15 cellular contexts compared by ENCODE assay signal in genomic region chr12:106321139-106321850, GRCh38.
"Had no signal": no experiment of that assay in that cellular context is flagged by ENCODE, and none has a peak within 500 bp of the region (broad histone marks: within the 10 kb centered on the region; RNA-seq: fewer than 3 reads in every experiment).

No MANE protein-coding gene starts in this region.

- H3K36me3 ChIP-seq: uterus had no signal

- ATAC-seq: activated CD8-positive, alpha-beta T cell treated with anti-CD3 and anti-CD28 coated beads, Interleukin-2, amount 10 ng/mL, durations not matched to agents 7 days and 5 days; body of pancreas; left colon; mucosa of descending colon; natural killer cell treated with Interleukin-12 subunit alpha and Interleukin-12 subunit beta and Interleukin-15 and Interleukin-18, amount 100 ng/mL, for 72 hours had no signal

- DNase-seq: activated CD4-positive, alpha-beta T cell treated with anti-CD3 and anti-CD28 coated beads for 1 hour; activated CD8-positive, alpha-beta memory T cell treated with anti-CD3 and anti-CD28 coated beads, Interleukin-2, amount 50 U/mL, for 48 hours; activated CD8-positive, alpha-beta T cell treated with anti-CD3 and anti-CD28 coated beads, Interleukin-2, amount 10 ng/mL, durations not matched to agents 7 days and 5 days; activated naive CD4-positive, alpha-beta T cell treated with anti-CD3 and anti-CD28 coated beads, Interleukin-2, amount 10 ng/mL, durations not matched to agents 7 days and 5 days; amniotic stem cell; effector memory CD4-positive, alpha-beta T cell; left colon; mucosa of descending colon; small intestine; SW 1271; tibial artery; uterus had no signal

- H3K4me1 Mint-ChIP-seq: activated naive CD4-positive, alpha-beta T cell treated with anti-CD3 and anti-CD28 coated beads, Interleukin-2, amount 10 ng/mL, durations not matched to agents 7 days and 5 days had no signal

- H3K27ac Mint-ChIP-seq: activated CD8-positive, alpha-beta T cell treated with anti-CD3 and anti-CD28 coated beads, Interleukin-2, amount 10 ng/mL, durations not matched to agents 7 days and 5 days; activated naive CD4-positive, alpha-beta T cell treated with anti-CD3 and anti-CD28 coated beads, Interleukin-2, amount 10 ng/mL, durations not matched to agents 7 days and 5 days; natural killer cell treated with Interleukin-12 subunit alpha and Interleukin-12 subunit beta and Interleukin-15 and Interleukin-18, amount 100 ng/mL, for 72 hours had no signal

- H3K9me3 Mint-ChIP-seq: activated naive CD4-positive, alpha-beta T cell treated with anti-CD3 and anti-CD28 coated beads, Interleukin-2, amount 10 ng/mL, durations not matched to agents 7 days and 5 days; central memory CD8-positive, alpha-beta T cell; natural killer cell treated with Interleukin-12 subunit alpha and Interleukin-12 subunit beta and Interleukin-15 and Interleukin-18, amount 100 ng/mL, for 72 hours had no signal

- H3K27me3 ChIP-seq: body of pancreas, tibial artery, uterus had no signal

- H3K4me3 ChIP-seq: body of pancreas, mucosa of descending colon, tibial artery, uterus had no signal

- H3K9me3 ChIP-seq: body of pancreas, mucosa of descending colon, tibial artery, uterus had no signal

- H3K4me1 ChIP-seq: body of pancreas, uterus had no signal

- H3K4me3 Mint-ChIP-seq: activated CD8-positive, alpha-beta T cell treated with anti-CD3 and anti-CD28 coated beads, Interleukin-2, amount 10 ng/mL, durations not matched to agents 7 days and 5 days; activated naive CD4-positive, alpha-beta T cell treated with anti-CD3 and anti-CD28 coated beads, Interleukin-2, amount 10 ng/mL, durations not matched to agents 7 days and 5 days; central memory CD8-positive, alpha-beta T cell; natural killer cell treated with Interleukin-12 subunit alpha and Interleukin-12 subunit beta and Interleukin-15 and Interleukin-18, amount 100 ng/mL, for 72 hours had no signal

- H3K27ac ChIP-seq: body of pancreas, tibial artery, uterus had no signal

- H3K27me3 Mint-ChIP-seq: activated naive CD4-positive, alpha-beta T cell treated with anti-CD3 and anti-CD28 coated beads, Interleukin-2, amount 10 ng/mL, durations not matched to agents 7 days and 5 days; central memory CD8-positive, alpha-beta T cell; natural killer cell treated with Interleukin-12 subunit alpha and Interleukin-12 subunit beta and Interleukin-15 and Interleukin-18, amount 100 ng/mL, for 72 hours had no signal
